ENCODE assay signal across 2 cellular contexts in genomic region chr1:2685671-2686070, GRCh38. TPM values are rescaled to one million over a fixed set of nuclear protein-coding genes. Genes with fewer than 3 reads are reported as not detected.
"Had no signal": no experiment of that assay in that cellular context is flagged by ENCODE, and none has a peak within 500 bp of the region (broad histone marks: within the 10 kb centered on the region; RNA-seq: fewer than 3 reads in every experiment).

No MANE protein-coding gene starts in this region.

RNA-seq across cellular contexts. Expression of gene MMEL1, which starts 52.9 kb away (rescaled TPM):
- total RNA-seq: activated B cell treated with CpG ODN at 0.5 μM for 24 hours, WTC11 had no signal
